ENCODE assay signal across 1 cellular context in the genomic region with DNA sequence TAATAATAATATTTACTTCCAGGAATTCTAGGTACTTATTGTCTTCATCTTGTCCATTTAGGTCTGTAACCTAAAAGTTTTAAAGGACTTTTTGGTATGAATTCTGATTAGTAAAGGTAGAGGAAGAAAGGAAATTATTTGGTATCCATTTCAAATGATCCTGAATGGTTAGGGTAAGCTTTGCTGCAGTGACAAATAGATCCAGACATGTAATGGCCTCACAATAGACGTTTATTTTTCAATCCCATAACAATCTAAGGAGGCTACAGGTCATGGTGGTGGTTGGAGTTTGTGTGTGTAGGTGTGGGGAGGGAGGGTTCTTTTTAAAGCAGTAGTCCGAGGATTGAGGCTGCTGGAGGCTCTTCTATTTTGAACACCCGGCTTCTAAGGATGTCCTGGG.
TF ChIP-seq lines count a peak whose summit lies in the region.

No MANE protein-coding gene starts in this region.

TF ChIP-seq in GM12878, 131 proteins besides CTCF, POLR2A, EP300 and RAD21:
- TF ChIP-seq ZNF274 (IDR thresholded peaks at IDR 0.05; ENCODE audit: insufficient read depth, insufficient read length) (no peak), IKZF2 (IDR thresholded peaks at IDR 0.05) (no peak), STAT1 (conservative IDR thresholded peaks at IDR 0.05) (no peak), NFIC (IDR thresholded peaks at IDR 0.05; ENCODE audit: low read depth, low read length) (no peak), CHD2 (IDR thresholded peaks at IDR 0.05; ENCODE audit: borderline replicate concordance, low read depth, low read length) (no peak), EGR1 (IDR thresholded peaks at IDR 0.05; ENCODE audit: borderline replicate concordance in 1 of 2, low read depth in 2 of 2, low read length in 2 of 2) (no peak), EED (IDR thresholded peaks at IDR 0.05; ENCODE audit: low read depth) (no peak), MTA3 (IDR thresholded peaks at IDR 0.05; ENCODE audit: borderline replicate concordance, low read length) (no peak), CBFB (IDR thresholded peaks at IDR 0.05; ENCODE audit: low read depth) (no peak)
- TF ChIP-seq, protein P1, sequence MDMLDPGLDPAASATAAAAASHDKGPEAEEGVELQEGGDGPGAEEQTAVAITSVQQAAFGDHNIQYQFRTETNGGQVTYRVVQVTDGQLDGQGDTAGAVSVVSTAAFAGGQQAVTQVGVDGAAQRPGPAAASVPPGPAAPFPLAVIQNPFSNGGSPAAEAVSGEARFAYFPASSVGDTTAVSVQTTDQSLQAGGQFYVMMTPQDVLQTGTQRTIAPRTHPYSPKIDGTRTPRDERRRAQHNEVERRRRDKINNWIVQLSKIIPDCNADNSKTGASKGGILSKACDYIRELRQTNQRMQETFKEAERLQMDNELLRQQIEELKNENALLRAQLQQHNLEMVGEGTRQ (IDR thresholded peaks at IDR 0.05; ENCODE audit: borderline replicate concordance, low read depth, low read length), result no peak
- TF ChIP-seq, protein P2, sequence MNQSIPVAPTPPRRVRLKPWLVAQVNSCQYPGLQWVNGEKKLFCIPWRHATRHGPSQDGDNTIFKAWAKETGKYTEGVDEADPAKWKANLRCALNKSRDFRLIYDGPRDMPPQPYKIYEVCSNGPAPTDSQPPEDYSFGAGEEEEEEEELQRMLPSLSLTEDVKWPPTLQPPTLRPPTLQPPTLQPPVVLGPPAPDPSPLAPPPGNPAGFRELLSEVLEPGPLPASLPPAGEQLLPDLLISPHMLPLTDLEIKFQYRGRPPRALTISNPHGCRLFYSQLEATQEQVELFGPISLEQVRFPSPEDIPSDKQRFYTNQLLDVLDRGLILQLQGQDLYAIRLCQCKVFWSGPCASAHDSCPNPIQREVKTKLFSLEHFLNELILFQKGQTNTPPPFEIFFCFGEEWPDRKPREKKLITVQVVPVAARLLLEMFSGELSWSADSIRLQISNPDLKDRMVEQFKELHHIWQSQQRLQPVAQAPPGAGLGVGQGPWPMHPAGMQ (IDR thresholded peaks at IDR 0.05; ENCODE audit: borderline replicate concordance), result no peak
- TF ChIP-seq, protein P3, sequence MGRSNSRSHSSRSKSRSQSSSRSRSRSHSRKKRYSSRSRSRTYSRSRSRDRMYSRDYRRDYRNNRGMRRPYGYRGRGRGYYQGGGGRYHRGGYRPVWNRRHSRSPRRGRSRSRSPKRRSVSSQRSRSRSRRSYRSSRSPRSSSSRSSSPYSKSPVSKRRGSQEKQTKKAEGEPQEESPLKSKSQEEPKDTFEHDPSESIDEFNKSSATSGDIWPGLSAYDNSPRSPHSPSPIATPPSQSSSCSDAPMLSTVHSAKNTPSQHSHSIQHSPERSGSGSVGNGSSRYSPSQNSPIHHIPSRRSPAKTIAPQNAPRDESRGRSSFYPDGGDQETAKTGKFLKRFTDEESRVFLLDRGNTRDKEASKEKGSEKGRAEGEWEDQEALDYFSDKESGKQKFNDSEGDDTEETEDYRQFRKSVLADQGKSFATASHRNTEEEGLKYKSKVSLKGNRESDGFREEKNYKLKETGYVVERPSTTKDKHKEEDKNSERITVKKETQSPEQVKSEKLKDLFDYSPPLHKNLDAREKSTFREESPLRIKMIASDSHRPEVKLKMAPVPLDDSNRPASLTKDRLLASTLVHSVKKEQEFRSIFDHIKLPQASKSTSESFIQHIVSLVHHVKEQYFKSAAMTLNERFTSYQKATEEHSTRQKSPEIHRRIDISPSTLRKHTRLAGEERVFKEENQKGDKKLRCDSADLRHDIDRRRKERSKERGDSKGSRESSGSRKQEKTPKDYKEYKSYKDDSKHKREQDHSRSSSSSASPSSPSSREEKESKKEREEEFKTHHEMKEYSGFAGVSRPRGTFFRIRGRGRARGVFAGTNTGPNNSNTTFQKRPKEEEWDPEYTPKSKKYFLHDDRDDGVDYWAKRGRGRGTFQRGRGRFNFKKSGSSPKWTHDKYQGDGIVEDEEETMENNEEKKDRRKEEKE (IDR thresholded peaks at IDR 0.05), result no peak
